ENCODE assay signal across 8 cellular contexts in the genomic region with DNA sequence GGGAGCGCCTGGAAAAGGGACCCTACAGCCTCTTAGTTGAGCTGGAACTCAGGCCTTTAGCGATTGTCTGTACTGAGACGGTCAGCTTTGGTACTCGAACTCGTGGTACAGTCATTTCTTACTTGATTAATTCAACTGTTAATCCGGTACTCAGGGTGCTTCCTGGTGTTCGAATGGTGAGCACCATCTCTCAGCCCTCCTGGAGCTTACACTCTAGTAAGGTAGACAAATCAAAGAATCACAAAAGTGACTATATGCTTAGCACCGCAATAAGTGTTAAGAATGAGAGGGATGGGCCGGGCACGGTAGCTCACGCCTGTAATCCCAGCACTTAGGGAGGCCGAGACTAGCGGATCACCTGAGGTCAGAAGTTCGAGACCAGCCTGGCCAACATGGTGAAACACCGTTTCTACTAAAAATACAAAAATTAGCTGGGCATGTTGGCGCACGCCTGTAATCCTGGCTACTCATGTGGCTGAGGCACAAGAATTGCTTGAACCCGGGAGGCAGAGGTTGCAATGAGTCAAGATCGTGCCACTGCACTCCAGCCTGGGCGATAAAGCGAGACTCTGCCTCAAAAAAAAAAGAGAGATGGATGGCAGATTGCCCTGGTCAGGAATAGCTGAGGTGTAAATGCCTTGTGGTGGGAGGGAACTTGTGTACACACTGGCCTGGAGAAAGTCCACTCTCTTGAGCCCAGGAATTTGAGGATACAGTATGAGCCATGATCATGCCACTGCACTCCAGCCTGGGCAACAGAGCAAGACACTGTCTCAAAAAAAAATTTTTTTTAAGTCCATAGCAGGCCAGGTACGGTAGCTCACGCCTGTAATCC. TPM values are rescaled to one million over a fixed set of nuclear protein-coding genes. Genes with fewer than 3 reads are reported as not detected.
DNase-seq lines count a peak whose midpoint lies in the region; ATAC-seq and TF ChIP-seq lines count a peak whose summit lies in the region.

No MANE protein-coding gene starts in this region.

- peaks cover 10% of the 10 kb centered on the region for H3K36me3 Mint-ChIP-seq in progenitor cell of endocrine pancreas (ENCODE audit: insufficient read depth)

- no peak for TF ChIP-seq POLR2A in GM18505 (IDR thresholded peaks at IDR 0.05; ENCODE audit: borderline replicate concordance, extremely low read depth, insufficient read depth, insufficient read length)
- no peak for TF ChIP-seq POLR2A in Peyer's patch (IDR thresholded peaks at IDR 0.05)

- ATAC-seq in GM18505 (IDR thresholded peaks at IDR 0.05; ENCODE audit: unreplicated experiment) (peak; percentile 2), omental fat pad (ENCODE audit: low FRiP score) (no peak)

- peaks cover 12% of the 10 kb centered on the region for H3K27me3 Mint-ChIP-seq in progenitor cell of endocrine pancreas

- peaks cover 17% of the 10 kb centered on the region for H3K4me1 Mint-ChIP-seq in progenitor cell of endocrine pancreas (ENCODE audit: low read depth)

- peak overlapping the region; percentile 59 to 81 (median 70) for H3K27ac ChIP-seq in Peyer's patch
- peak overlapping the region in 1 of 2 donors; percentile 45 for H3K27ac ChIP-seq in esophagus (ENCODE audit: low read depth in 2 of 2, low read length in 1 of 2)

- WGBS in esophagus, 2 donors: 40 to 43% methylated on average over 23 of the region's 23 CpGs

- H3K36me3 ChIP-seq in Peyer's patch (peaks cover 0 to 25% (median 0%) of the 10 kb centered on the region in 3 donors), esophagus (ENCODE audit: control insufficient read depth in 2 of 2, insufficient read depth in 2 of 2, low read length in 1 of 2) (peaks cover 0 to 12% of the 10 kb centered on the region in 2 donors)

- no peaks in the 10 kb centered on the region for H3K9me3 Mint-ChIP-seq in progenitor cell of endocrine pancreas (ENCODE audit: low read depth)

- H3K9me3 ChIP-seq in Peyer's patch (no peaks in the 10 kb centered on the region), esophagus (ENCODE audit: control insufficient read depth in 2 of 2, insufficient read depth in 1 of 2, low read depth in 1 of 2, low read length in 1 of 2) (no peaks in the 10 kb centered on the region)

- DNase-seq in Peyer's patch: no peak
- DNase-seq in progenitor cell of endocrine pancreas (ENCODE audit: low spot score, unreplicated experiment): no peak
- no peak for DNase-seq in H4 (ENCODE audit: low spot score)
- no peak for DNase-seq in omental fat pad (ENCODE audit: low spot score)
- no peak for DNase-seq in NCI-H1930 (lab: John Stamatoyannopoulos, UW)
- DNase-seq in stimulated activated CD8-positive, alpha-beta memory T cell treated with anti-CD3 and anti-CD28 coated beads, Interleukin-4, amount 100 ng/mL, for 48 hours: no peak

- TF ChIP-seq CTCF in Peyer's patch (IDR thresholded peaks at IDR 0.05) (no peak), progenitor cell of endocrine pancreas (IDR thresholded peaks at IDR 0.05; ENCODE audit: unreplicated experiment) (no peak), omental fat pad (IDR thresholded peaks at IDR 0.05) (no peak)

- H3K4me3 Mint-ChIP-seq in progenitor cell of endocrine pancreas (ENCODE audit: low read depth): peak overlapping the region; percentile 87

- peak overlapping the region; percentile 81 for H3K27ac Mint-ChIP-seq in progenitor cell of endocrine pancreas

- H3K4me3 ChIP-seq in Peyer's patch: peak overlapping the region; percentile 71 to 95 (median 86)
- peak overlapping the region; percentile 80 to 82 for H3K4me3 ChIP-seq in esophagus (ENCODE audit: low read depth in 1 of 2, low read length in 2 of 2)

- no peaks in the 10 kb centered on the region for H3K27me3 ChIP-seq in Peyer's patch
- H3K27me3 ChIP-seq in esophagus (ENCODE audit: control insufficient read depth in 1 of 2, insufficient read depth in 2 of 2, low read length in 2 of 2): no peaks in the 10 kb centered on the region

- peaks cover 7 to 20% (median 7%) of the 10 kb centered on the region in 4 donors for H3K4me1 ChIP-seq in Peyer's patch
- H3K4me1 ChIP-seq in esophagus (ENCODE audit: control insufficient read depth in 2 of 2, insufficient read depth in 2 of 2, low read length in 1 of 2): peaks cover 3 to 4% of the 10 kb centered on the region in 2 donors

RNA-seq across cellular contexts. Expression of gene TCOF1, which starts 1.0 kb away (rescaled TPM):
- total RNA-seq in Peyer's patch: 10 to 100 TPM; 19.4 to 85.0 (median 28.2) TPM
- 10 to 100 TPM; 13.0 to 13.5 TPM for polyA plus RNA-seq in esophagus
- total RNA-seq in progenitor cell of endocrine pancreas: 58.9 and 66.7 TPM in 2 replicates
- 23.6 and 32.9 TPM in 2 replicates for total RNA-seq in H4 (2014; rRNA removed; shearing (Covaris generic))
- total RNA-seq in omental fat pad: 10 to 100 TPM; 17.5 to 36.5 (median 20.3) TPM

RNA-seq across cellular contexts. Expression of gene CD74, which starts 54.2 kb away (rescaled TPM):
- 1,000 to 10,000 TPM in 2 of 4 donors, 100 to 1,000 TPM in 2; 759 to 2,006 (median 1,183) TPM for total RNA-seq in Peyer's patch
- polyA plus RNA-seq in esophagus: 100 to 1,000 TPM; 111 to 256 TPM
- total RNA-seq in progenitor cell of endocrine pancreas: 41.3 and 45.8 TPM in 2 replicates
- 1.6 and 11.7 TPM in 2 replicates for total RNA-seq in H4 (2014; rRNA removed; shearing (Covaris generic))
- total RNA-seq in omental fat pad: 100 to 1,000 TPM; 188 to 705 (median 639) TPM

RNA-seq across cellular contexts. Expression of gene ARSI, which starts 55.8 kb away (rescaled TPM):
- total RNA-seq in Peyer's patch (not detected), progenitor cell of endocrine pancreas (0.24 TPM in 1 of 2 replicates, not detected in the other), omental fat pad (10 to 100 TPM in 1 of 4 donors, 1 to 10 TPM in 2, under 1 TPM in 1; 0.69 to 43.1 (median 3.6) TPM)
- 1 to 10 TPM in 1 of 2 donors, under 1 TPM in 1; 0.77 to 1.6 TPM for polyA plus RNA-seq in esophagus
- 0.23 TPM in 1 of 2 replicates, not detected in the other for total RNA-seq in H4 (2014; rRNA removed; shearing (Covaris generic))
